ENCODE assay signal across 22 cellular contexts in genomic region chr5:160635046-160635445, GRCh38.
"Had no signal": no experiment of that assay in that cellular context is flagged by ENCODE, and none has a peak within 500 bp of the region (broad histone marks: within the 10 kb centered on the region; RNA-seq: fewer than 3 reads in every experiment).

No MANE protein-coding gene starts in this region.

- ATAC-seq: left lung; stimulated activated effector memory CD8-positive, alpha-beta T cell treated with anti-CD3 and anti-CD28 coated beads, Interleukin-12 subunit alpha, Interleukin-12 subunit beta, amount 100 ng/mL, for 72 hours; T-cell had no signal

- H3K4me3 ChIP-seq: left lung, right lobe of liver, skin epidermis, stomach, suprapubic skin, upper lobe of left lung had no signal

- H3K27ac ChIP-seq: left lung, parathyroid adenoma, right lobe of liver, skin epidermis, stomach, suprapubic skin, upper lobe of left lung had no signal

- FAIRE-seq: kidney, TTC549 had no signal

- H3K4me1 ChIP-seq: left lung, parathyroid adenoma, stomach, suprapubic skin, upper lobe of left lung had no signal

- H2AFZ ChIP-seq: parathyroid adenoma had no signal

- H3K9me3 ChIP-seq: left lung, right lobe of liver, suprapubic skin, upper lobe of left lung had no signal

- H3K27me3 ChIP-seq: left lung, right lobe of liver, stomach, suprapubic skin, upper lobe of left lung had no signal

- H3K9ac ChIP-seq: parathyroid adenoma had no signal

- H3K79me2 ChIP-seq: parathyroid adenoma had no signal

- H3K36me3 ChIP-seq: left lung, right lobe of liver, stomach, suprapubic skin, upper lobe of left lung had no signal

- DNase-seq: activated CD4-positive, alpha-beta T cell treated with anti-CD3 and anti-CD28 coated beads for 1 hour; activated CD4-positive, alpha-beta T cell treated with anti-CD3 and anti-CD28 coated beads, Interleukin-2, amount 50 U/mL, for 1 hour; activated gamma-delta T cell treated with Interleukin-2 at 50 U/mL for 16 hours; activated T-cell treated with anti-CD3 and anti-CD28 coated beads, Interleukin-2, amount 50 U/mL, for 1 hour; aorta; dermis blood vessel endothelial cell; effector CD8-positive, alpha-beta T cell; erythroblast; foreskin fibroblast; kidney; left lung; mammary epithelial cell; stimulated activated CD4-positive, alpha-beta T cell treated with anti-CD3 and anti-CD28 coated beads, Interleukin-2, amount 100 ng/mL, for 24 hours; stomach; T-cell; upper lobe of left lung had no signal
